Comparison of ENCODE assay signal across 1 cellular context in genomic region chr11:63867511-63867910, GRCh38.
TF ChIP-seq lines count a peak whose summit lies in the region.

No MANE protein-coding gene starts in this region.

TF ChIP-seq in GM12878, 131 proteins besides CTCF, POLR2A, EP300 and RAD21:
- TF ChIP-seq JUNB (IDR thresholded peaks at IDR 0.05) (no peak), BRCA1 (IDR thresholded peaks at IDR 0.05; ENCODE audit: low read depth, low read length) (no peak), TARDBP (IDR thresholded peaks at IDR 0.05; ENCODE audit: borderline replicate concordance) (no peak), ZSCAN29 (IDR thresholded peaks at IDR 0.05) (no peak), ATF7 (IDR thresholded peaks at IDR 0.05; ENCODE audit: low read depth) (no peak), KDM1A (IDR thresholded peaks at IDR 0.05; ENCODE audit: borderline replicate concordance) (no peak), KLF5 (IDR thresholded peaks at IDR 0.05; ENCODE audit: partially characterized antibody) (no peak), ZNF207 (IDR thresholded peaks at IDR 0.05; ENCODE audit: borderline replicate concordance) (no peak), NFYA (IDR thresholded peaks at IDR 0.05; ENCODE audit: borderline replicate concordance, low read depth, low read length) (no peak), MEF2A (IDR thresholded peaks at IDR 0.05; ENCODE audit: insufficient read depth, low read depth, low read length) (no peak), HDAC6 (IDR thresholded peaks at IDR 0.05; ENCODE audit: unreplicated experiment) (no peak)
- TF ChIP-seq, protein P1, sequence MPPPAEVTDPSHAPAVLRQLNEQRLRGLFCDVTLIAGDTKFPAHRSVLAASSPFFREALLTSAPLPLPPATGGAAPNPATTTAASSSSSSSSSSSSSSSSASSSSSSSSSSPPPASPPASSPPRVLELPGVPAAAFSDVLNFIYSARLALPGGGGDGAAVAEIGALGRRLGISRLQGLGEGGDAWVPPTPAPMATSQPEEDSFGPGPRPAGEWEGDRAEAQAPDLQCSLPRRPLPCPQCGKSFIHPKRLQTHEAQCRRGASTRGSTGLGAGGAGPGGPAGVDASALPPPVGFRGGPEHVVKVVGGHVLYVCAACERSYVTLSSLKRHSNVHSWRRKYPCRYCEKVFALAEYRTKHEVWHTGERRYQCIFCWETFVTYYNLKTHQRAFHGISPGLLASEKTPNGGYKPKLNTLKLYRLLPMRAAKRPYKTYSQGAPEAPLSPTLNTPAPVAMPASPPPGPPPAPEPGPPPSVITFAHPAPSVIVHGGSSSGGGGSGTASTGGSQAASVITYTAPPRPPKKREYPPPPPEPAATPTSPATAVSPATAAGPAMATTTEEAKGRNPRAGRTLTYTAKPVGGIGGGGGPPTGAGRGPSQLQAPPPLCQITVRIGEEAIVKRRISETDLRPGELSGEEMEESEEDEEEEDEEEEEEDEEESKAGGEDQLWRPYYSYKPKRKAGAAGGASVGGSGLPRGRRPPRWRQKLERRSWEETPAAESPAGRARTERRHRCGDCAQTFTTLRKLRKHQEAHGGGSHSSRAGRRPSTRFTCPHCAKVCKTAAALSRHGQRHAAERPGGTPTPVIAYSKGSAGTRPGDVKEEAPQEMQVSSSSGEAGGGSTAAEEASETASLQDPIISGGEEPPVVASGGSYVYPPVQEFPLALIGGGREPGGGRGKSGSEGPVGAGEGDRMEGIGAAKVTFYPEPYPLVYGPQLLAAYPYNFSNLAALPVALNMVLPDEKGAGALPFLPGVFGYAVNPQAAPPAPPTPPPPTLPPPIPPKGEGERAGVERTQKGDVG (CRISPR knock-in tag; IDR thresholded peaks at IDR 0.05), result no peak
- TF ChIP-seq, protein P2, sequence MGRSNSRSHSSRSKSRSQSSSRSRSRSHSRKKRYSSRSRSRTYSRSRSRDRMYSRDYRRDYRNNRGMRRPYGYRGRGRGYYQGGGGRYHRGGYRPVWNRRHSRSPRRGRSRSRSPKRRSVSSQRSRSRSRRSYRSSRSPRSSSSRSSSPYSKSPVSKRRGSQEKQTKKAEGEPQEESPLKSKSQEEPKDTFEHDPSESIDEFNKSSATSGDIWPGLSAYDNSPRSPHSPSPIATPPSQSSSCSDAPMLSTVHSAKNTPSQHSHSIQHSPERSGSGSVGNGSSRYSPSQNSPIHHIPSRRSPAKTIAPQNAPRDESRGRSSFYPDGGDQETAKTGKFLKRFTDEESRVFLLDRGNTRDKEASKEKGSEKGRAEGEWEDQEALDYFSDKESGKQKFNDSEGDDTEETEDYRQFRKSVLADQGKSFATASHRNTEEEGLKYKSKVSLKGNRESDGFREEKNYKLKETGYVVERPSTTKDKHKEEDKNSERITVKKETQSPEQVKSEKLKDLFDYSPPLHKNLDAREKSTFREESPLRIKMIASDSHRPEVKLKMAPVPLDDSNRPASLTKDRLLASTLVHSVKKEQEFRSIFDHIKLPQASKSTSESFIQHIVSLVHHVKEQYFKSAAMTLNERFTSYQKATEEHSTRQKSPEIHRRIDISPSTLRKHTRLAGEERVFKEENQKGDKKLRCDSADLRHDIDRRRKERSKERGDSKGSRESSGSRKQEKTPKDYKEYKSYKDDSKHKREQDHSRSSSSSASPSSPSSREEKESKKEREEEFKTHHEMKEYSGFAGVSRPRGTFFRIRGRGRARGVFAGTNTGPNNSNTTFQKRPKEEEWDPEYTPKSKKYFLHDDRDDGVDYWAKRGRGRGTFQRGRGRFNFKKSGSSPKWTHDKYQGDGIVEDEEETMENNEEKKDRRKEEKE (IDR thresholded peaks at IDR 0.05), result no peak
- TF ChIP-seq, protein P3, sequence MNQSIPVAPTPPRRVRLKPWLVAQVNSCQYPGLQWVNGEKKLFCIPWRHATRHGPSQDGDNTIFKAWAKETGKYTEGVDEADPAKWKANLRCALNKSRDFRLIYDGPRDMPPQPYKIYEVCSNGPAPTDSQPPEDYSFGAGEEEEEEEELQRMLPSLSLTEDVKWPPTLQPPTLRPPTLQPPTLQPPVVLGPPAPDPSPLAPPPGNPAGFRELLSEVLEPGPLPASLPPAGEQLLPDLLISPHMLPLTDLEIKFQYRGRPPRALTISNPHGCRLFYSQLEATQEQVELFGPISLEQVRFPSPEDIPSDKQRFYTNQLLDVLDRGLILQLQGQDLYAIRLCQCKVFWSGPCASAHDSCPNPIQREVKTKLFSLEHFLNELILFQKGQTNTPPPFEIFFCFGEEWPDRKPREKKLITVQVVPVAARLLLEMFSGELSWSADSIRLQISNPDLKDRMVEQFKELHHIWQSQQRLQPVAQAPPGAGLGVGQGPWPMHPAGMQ (IDR thresholded peaks at IDR 0.05; ENCODE audit: borderline replicate concordance), result no peak
- TF ChIP-seq, protein P4, sequence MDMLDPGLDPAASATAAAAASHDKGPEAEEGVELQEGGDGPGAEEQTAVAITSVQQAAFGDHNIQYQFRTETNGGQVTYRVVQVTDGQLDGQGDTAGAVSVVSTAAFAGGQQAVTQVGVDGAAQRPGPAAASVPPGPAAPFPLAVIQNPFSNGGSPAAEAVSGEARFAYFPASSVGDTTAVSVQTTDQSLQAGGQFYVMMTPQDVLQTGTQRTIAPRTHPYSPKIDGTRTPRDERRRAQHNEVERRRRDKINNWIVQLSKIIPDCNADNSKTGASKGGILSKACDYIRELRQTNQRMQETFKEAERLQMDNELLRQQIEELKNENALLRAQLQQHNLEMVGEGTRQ (IDR thresholded peaks at IDR 0.05; ENCODE audit: borderline replicate concordance, low read depth, low read length), result no peak
- TF ChIP-seq, protein P5, sequence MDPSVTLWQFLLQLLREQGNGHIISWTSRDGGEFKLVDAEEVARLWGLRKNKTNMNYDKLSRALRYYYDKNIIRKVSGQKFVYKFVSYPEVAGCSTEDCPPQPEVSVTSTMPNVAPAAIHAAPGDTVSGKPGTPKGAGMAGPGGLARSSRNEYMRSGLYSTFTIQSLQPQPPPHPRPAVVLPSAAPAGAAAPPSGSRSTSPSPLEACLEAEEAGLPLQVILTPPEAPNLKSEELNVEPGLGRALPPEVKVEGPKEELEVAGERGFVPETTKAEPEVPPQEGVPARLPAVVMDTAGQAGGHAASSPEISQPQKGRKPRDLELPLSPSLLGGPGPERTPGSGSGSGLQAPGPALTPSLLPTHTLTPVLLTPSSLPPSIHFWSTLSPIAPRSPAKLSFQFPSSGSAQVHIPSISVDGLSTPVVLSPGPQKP (IDR thresholded peaks at IDR 0.05; ENCODE audit: low read depth, low read length), result no peak
- TF ChIP-seq, protein P6, sequence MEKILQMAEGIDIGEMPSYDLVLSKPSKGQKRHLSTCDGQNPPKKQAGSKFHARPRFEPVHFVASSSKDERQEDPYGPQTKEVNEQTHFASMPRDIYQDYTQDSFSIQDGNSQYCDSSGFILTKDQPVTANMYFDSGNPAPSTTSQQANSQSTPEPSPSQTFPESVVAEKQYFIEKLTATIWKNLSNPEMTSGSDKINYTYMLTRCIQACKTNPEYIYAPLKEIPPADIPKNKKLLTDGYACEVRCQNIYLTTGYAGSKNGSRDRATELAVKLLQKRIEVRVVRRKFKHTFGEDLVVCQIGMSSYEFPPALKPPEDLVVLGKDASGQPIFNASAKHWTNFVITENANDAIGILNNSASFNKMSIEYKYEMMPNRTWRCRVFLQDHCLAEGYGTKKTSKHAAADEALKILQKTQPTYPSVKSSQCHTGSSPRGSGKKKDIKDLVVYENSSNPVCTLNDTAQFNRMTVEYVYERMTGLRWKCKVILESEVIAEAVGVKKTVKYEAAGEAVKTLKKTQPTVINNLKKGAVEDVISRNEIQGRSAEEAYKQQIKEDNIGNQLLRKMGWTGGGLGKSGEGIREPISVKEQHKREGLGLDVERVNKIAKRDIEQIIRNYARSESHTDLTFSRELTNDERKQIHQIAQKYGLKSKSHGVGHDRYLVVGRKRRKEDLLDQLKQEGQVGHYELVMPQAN (conservative IDR thresholded peaks at IDR 0.05), result no peak
- TF ChIP-seq, protein P7, sequence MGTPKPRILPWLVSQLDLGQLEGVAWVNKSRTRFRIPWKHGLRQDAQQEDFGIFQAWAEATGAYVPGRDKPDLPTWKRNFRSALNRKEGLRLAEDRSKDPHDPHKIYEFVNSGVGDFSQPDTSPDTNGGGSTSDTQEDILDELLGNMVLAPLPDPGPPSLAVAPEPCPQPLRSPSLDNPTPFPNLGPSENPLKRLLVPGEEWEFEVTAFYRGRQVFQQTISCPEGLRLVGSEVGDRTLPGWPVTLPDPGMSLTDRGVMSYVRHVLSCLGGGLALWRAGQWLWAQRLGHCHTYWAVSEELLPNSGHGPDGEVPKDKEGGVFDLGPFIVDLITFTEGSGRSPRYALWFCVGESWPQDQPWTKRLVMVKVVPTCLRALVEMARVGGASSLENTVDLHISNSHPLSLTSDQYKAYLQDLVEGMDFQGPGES (IDR thresholded peaks at IDR 0.05), result no peak
